24 cellular contexts compared by ENCODE assay signal in the genomic region with DNA sequence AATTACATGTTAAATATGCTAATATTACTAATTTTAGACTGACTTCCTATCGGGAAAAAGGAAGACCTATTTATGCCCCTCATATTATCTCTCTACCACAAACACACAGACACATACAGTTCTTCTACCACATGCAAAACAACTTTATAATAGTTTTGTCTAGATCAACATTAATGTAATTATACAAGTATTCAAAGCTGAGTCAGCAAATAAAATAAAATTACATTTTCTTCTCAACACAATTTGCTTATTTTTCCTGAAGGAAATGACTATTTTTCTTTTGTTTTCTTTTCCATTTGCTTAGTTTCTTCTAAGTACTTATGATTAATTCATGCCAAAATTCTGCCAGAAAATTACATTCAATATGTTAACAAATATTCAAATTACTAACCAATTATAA.
"Had no signal": no experiment of that assay in that cellular context is flagged by ENCODE, and none has a peak within 500 bp of the region (broad histone marks: within the 10 kb centered on the region; RNA-seq: fewer than 3 reads in every experiment).

No MANE protein-coding gene starts in this region.

- H3K27me3 ChIP-seq: esophagus squamous epithelium, gastrocnemius medialis, heart right ventricle had no signal

- FAIRE-seq: islet of Langerhans, keratinocyte had no signal

- ATAC-seq: effector memory CD8-positive, alpha-beta T cell; esophagus mucosa; gastrocnemius medialis; heart right ventricle; left cardiac atrium; left lung; left ventricle myocardium superior; lower lobe of right lung; mucosa of descending colon had no signal

- DNase-seq: effector CD8-positive, alpha-beta T cell; effector memory CD8-positive, alpha-beta T cell; endodermal cell; erythroblast; esophagus squamous epithelium; foreskin fibroblast; foreskin melanocyte; gastrocnemius medialis; glutamatergic neuron; head of caudate nucleus; heart right ventricle; hippocampal formation; left cardiac atrium; left lung; left ventricle myocardium superior; lower lobe of right lung; mesenchymal stem cell; mucosa of descending colon; naive B cell had no signal

- H3K4me3 ChIP-seq: coronary artery, esophagus squamous epithelium, gastrocnemius medialis, heart right ventricle, left lung, lower lobe of right lung, mucosa of descending colon had no signal

- H3K4me1 ChIP-seq: esophagus squamous epithelium, gastrocnemius medialis, heart right ventricle, left lung, lower lobe of right lung had no signal

- H3K27ac ChIP-seq: coronary artery, epithelial cell of prostate, esophagus squamous epithelium, gastrocnemius medialis, heart right ventricle, left lung, lower lobe of right lung had no signal

- H3K9me3 ChIP-seq: gastrocnemius medialis, lower lobe of right lung, mucosa of descending colon had no signal

- H3K36me3 ChIP-seq: esophagus squamous epithelium, gastrocnemius medialis, heart right ventricle, left lung, lower lobe of right lung had no signal
